Comparison of ENCODE assay signal across 10 cellular contexts in the genomic region with DNA sequence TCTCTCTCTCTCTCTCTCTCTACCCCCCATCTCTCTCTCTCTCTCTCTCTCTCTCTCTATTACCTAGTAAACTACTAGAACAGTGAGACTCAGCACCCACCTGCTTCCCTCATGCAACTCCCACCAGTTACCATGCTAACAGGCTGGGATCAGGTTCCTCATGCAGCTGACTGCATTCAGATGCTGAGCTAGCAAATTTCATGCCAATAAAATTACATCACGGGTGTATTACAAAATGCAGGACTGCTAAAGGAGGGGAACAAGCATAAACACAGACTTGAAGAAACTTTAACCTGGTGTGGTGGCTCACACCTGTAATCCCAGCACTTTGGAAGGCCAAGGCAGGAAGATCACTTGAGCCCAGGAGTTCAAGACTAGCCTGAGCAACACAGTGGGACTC.
DNase-seq lines count a peak whose midpoint lies in the region; ATAC-seq and TF ChIP-seq lines count a peak whose summit lies in the region.
"Had no signal": no experiment of that assay in that cellular context is flagged by ENCODE, and none has a peak within 500 bp of the region (broad histone marks: within the 10 kb centered on the region; RNA-seq: fewer than 3 reads in every experiment).

No MANE protein-coding gene starts in this region.

- H3K4me3 ChIP-seq in epithelial cell of esophagus (ENCODE audit: low read length) = no peak overlapping the region
- H3K4me3 ChIP-seq: tibial artery had no signal

- peak; percentile 4 to 28 for DNase-seq in AML-193 (lab: John Stamatoyannopoulos, UW)
- DNase-seq in LHCN-M2 (ENCODE audit: low read depth) = peak; percentile 48
- DNase-seq in epithelial cell of esophagus (ENCODE audit: low read depth) = peak; percentile 70
- peak; percentile 28 for DNase-seq in mucosa of gallbladder (ENCODE audit: low spot score)
- no peak for DNase-seq in activated gamma-delta T cell (lab: John Stamatoyannopoulos, UW)
- no peak for DNase-seq in T-helper 2 cell
- no peak for DNase-seq in NCI-H2081 (lab: John Stamatoyannopoulos, UW)
- DNase-seq: NCI-H1417 had no signal

- ATAC-seq in GM21367 (IDR thresholded peaks at IDR 0.05; ENCODE audit: unreplicated experiment) = no peak

- TF ChIP-seq CTCF in epithelial cell of esophagus (IDR thresholded peaks at IDR 0.05; ENCODE audit: insufficient read depth, low read depth, low read length, missing control alignments) = no peak

Comparison
In these comparisons a context has a peak if more than half of its experiments do, and no peak if none do; other contexts are left out.
1. DNase-seq: peak in AML-193 (2 of 2), LHCN-M2 (single experiment), epithelial cell of esophagus (single experiment) and mucosa of gallbladder (single experiment); none in activated gamma-delta T cell (single experiment), T-helper 2 cell (0 of 5) and NCI-H2081 (0 of 2).